Comparison of ENCODE assay signal across 8 cellular contexts in genomic region chr20:3923818-3924217, GRCh38. TPM values are rescaled to one million over a fixed set of nuclear protein-coding genes. Genes with fewer than 3 reads are reported as not detected.
A peak's percentile ranks its signal among the peaks of the same experiment; 100 is the strongest.
DNase-seq lines count a peak whose midpoint lies in the region; ATAC-seq and TF ChIP-seq lines count a peak whose summit lies in the region.

No MANE protein-coding gene starts in this region.

- H3K27me3 ChIP-seq in dorsolateral prefrontal cortex: no peaks in the 10 kb centered on the region

- ATAC-seq in GM21576 (IDR thresholded peaks at IDR 0.05; ENCODE audit: unreplicated experiment): no peak
- ATAC-seq in GM18909 (IDR thresholded peaks at IDR 0.05; ENCODE audit: poor library complexity, unreplicated experiment): no peak

- H3K4me3 ChIP-seq in dorsolateral prefrontal cortex: no peak overlapping the region

- intact Hi-C loops in dorsolateral prefrontal cortex (cut with DNase I): loop anchor here in 1 of 2 donors (10.0 kb wide), 1 partner anchor 91 kb away; the partner anchor contains the start of gene RNF24

- peak overlapping the region in 49 of 59 donors; percentile 3 to 81 (median 57) for H3K27ac ChIP-seq in dorsolateral prefrontal cortex

- TF ChIP-seq CTCF in dorsolateral prefrontal cortex (IDR thresholded peaks at IDR 0.05 in 54 of 56, conservative IDR thresholded peaks at IDR 0.05 in 2 of 56; ENCODE audit: low read depth in 1 of 56, partially characterized antibody in 56 of 56): no peak

- DNase-seq in NCI-H2171 treated with DMSO at 0.1 percent for 48 hours (lab: John Stamatoyannopoulos, UW): peak; percentile 25
- DNase-seq in NCI-H2171 (lab: John Stamatoyannopoulos, UW): no peak
- DNase-seq in OCI-M1 (lab: John Stamatoyannopoulos, UW): peak; percentile 40
- DNase-seq in dorsolateral prefrontal cortex: peak in 3 of 10 donors; percentile 65 to 77 (median 71)
- peak; percentile 47 for DNase-seq in occipital lobe (lab: John Stamatoyannopoulos, UW)
- no peak for DNase-seq in NCI-H1417 treated with DMSO at 0.1 percent for 48 hours (lab: John Stamatoyannopoulos, UW)

RNA-seq across cellular contexts. Expression of gene PANK2, which starts 34.6 kb away (rescaled TPM):
- total RNA-seq in dorsolateral prefrontal cortex (10 to 100 TPM; 41.7 to 82.4 (median 57.8) TPM), occipital lobe (61.6 TPM)

Comparison
In these comparisons a context has a peak if more than half of its experiments do, and no peak if none do; other contexts are left out.
1. DNase-seq: peak in NCI-H2171 treated with DMSO at 0.1 percent for 48 hours (single experiment), OCI-M1 (single experiment) and occipital lobe (single experiment); none in NCI-H2171 (single experiment) and NCI-H1417 treated with DMSO at 0.1 percent for 48 hours (single experiment).